Comparison of ENCODE assay signal across 16 cellular contexts in the genomic region with DNA sequence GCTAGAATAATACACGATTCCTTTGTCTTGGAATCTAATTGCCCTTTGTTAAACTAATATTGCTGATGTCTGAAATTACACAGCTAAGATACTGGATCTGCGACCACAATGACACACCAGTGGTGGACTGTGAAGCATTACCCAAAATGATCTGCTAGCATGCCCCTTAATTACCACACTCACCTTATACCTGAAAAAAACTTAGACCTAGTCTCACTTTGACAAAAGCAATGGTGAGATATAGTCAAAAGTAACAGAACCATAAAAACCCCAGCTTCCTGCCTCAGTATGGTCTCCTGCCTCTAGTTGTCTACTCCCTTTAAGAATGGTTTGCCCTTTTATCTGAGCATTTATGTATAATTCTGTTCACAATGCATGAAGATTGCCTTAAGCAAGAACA. TPM values are rescaled to one million over a fixed set of nuclear protein-coding genes. Genes with fewer than 3 reads are reported as not detected.
DNase-seq lines count a peak whose midpoint lies in the region; ATAC-seq and TF ChIP-seq lines count a peak whose summit lies in the region.
"Had no signal": no experiment of that assay in that cellular context is flagged by ENCODE, and none has a peak within 500 bp of the region (broad histone marks: within the 10 kb centered on the region; RNA-seq: fewer than 3 reads in every experiment).

No MANE protein-coding gene starts in this region.

- H3K4me1 ChIP-seq in foreskin keratinocyte: no peaks in the 10 kb centered on the region
- H3K4me1 ChIP-seq: BLaER1, Caco-2 had no signal

- no peaks in the 10 kb centered on the region for H3K9me3 Mint-ChIP-seq in activated CD8-positive, alpha-beta memory T cell treated with anti-CD3 and anti-CD28 coated beads, Interleukin-2, amount 10 ng/mL, durations not matched to agents 7 days and 5 days (ENCODE audit: low read depth)
- no peaks in the 10 kb centered on the region for H3K9me3 Mint-ChIP-seq in stimulated activated naive CD8-positive, alpha-beta T cell treated with anti-CD3 and anti-CD28 coated beads, Interleukin-15, Interleukin-2, amounts not matched to agents 100 ng/mL and 50 ng/mL, for 24 hours
- no peaks in the 10 kb centered on the region for H3K9me3 Mint-ChIP-seq in progenitor cell of endocrine pancreas (ENCODE audit: low read depth)
- H3K9me3 Mint-ChIP-seq: CD8-positive, alpha-beta memory T cell had no signal

- peak; percentile 81 for ATAC-seq in activated CD8-positive, alpha-beta memory T cell treated with anti-CD3 and anti-CD28 coated beads, Interleukin-2, amount 10 ng/mL, durations not matched to agents 7 days and 5 days
- ATAC-seq in stimulated activated naive CD8-positive, alpha-beta T cell treated with anti-CD3 and anti-CD28 coated beads, Interleukin-15, Interleukin-2, amounts not matched to agents 100 U/mL and 50 U/mL, for 24 hours: no peak
- no peak for ATAC-seq in foreskin keratinocyte
- ATAC-seq: HCT116 had no signal

- H3K36me3 Mint-ChIP-seq in activated CD8-positive, alpha-beta memory T cell treated with anti-CD3 and anti-CD28 coated beads, Interleukin-2, amount 10 ng/mL, durations not matched to agents 7 days and 5 days: peaks cover 25% of the 10 kb centered on the region
- H3K36me3 Mint-ChIP-seq in stimulated activated naive CD8-positive, alpha-beta T cell treated with anti-CD3 and anti-CD28 coated beads, Interleukin-15, Interleukin-2, amounts not matched to agents 100 ng/mL and 50 ng/mL, for 24 hours (ENCODE audit: low read depth): peaks cover 31% of the 10 kb centered on the region
- peaks cover 21% of the 10 kb centered on the region for H3K36me3 Mint-ChIP-seq in progenitor cell of endocrine pancreas (ENCODE audit: insufficient read depth)

- H3K27me3 Mint-ChIP-seq in activated CD8-positive, alpha-beta memory T cell treated with anti-CD3 and anti-CD28 coated beads, Interleukin-2, amount 10 ng/mL, durations not matched to agents 7 days and 5 days: no peaks in the 10 kb centered on the region
- H3K27me3 Mint-ChIP-seq in stimulated activated naive CD8-positive, alpha-beta T cell treated with anti-CD3 and anti-CD28 coated beads, Interleukin-15, Interleukin-2, amounts not matched to agents 100 ng/mL and 50 ng/mL, for 24 hours: no peaks in the 10 kb centered on the region
- H3K27me3 Mint-ChIP-seq in progenitor cell of endocrine pancreas: no peaks in the 10 kb centered on the region
- H3K27me3 Mint-ChIP-seq: CD8-positive, alpha-beta memory T cell had no signal

- H3K4me1 Mint-ChIP-seq in activated CD8-positive, alpha-beta memory T cell treated with anti-CD3 and anti-CD28 coated beads, Interleukin-2, amount 10 ng/mL, durations not matched to agents 7 days and 5 days: peaks cover 15% of the 10 kb centered on the region
- H3K4me1 Mint-ChIP-seq in stimulated activated naive CD8-positive, alpha-beta T cell treated with anti-CD3 and anti-CD28 coated beads, Interleukin-15, Interleukin-2, amounts not matched to agents 100 ng/mL and 50 ng/mL, for 24 hours (ENCODE audit: low read depth): no peaks in the 10 kb centered on the region
- H3K4me1 Mint-ChIP-seq in progenitor cell of endocrine pancreas (ENCODE audit: low read depth): no peaks in the 10 kb centered on the region
- H3K4me1 Mint-ChIP-seq: CD8-positive, alpha-beta memory T cell had no signal

- DNase-seq in activated CD8-positive, alpha-beta memory T cell treated with anti-CD3 and anti-CD28 coated beads, Interleukin-2, amount 10 ng/mL, durations not matched to agents 7 days and 5 days: peak; percentile 61
- no peak for DNase-seq in activated CD8-positive, alpha-beta memory T cell treated with anti-CD3 and anti-CD28 coated beads for 24 hours
- DNase-seq in stimulated activated naive CD8-positive, alpha-beta T cell treated with anti-CD3 and anti-CD28 coated beads, Interleukin-15, Interleukin-2, amounts not matched to agents 100 U/mL and 50 U/mL, for 24 hours: no peak
- DNase-seq in progenitor cell of endocrine pancreas (ENCODE audit: low spot score, unreplicated experiment) (no peak), foreskin keratinocyte (no peak), GM20000 (ENCODE audit: low spot score) (no peak)
- DNase-seq: 8988T; AML-193; Caco-2; CD8-positive, alpha-beta memory T cell; DND-41; GDM1 had no signal

- H3K27ac Mint-ChIP-seq in activated CD8-positive, alpha-beta memory T cell treated with anti-CD3 and anti-CD28 coated beads, Interleukin-2, amount 10 ng/mL, durations not matched to agents 7 days and 5 days: peak overlapping the region; percentile 10
- peak overlapping the region; percentile 29 for H3K27ac Mint-ChIP-seq in stimulated activated naive CD8-positive, alpha-beta T cell treated with anti-CD3 and anti-CD28 coated beads, Interleukin-15, Interleukin-2, amounts not matched to agents 100 ng/mL and 50 ng/mL, for 24 hours
- peak overlapping the region; percentile 23 for H3K27ac Mint-ChIP-seq in progenitor cell of endocrine pancreas
- H3K27ac Mint-ChIP-seq: CD8-positive, alpha-beta memory T cell had no signal

- no peak overlapping the region for H3K4me3 Mint-ChIP-seq in activated CD8-positive, alpha-beta memory T cell treated with anti-CD3 and anti-CD28 coated beads, Interleukin-2, amount 10 ng/mL, durations not matched to agents 7 days and 5 days
- H3K4me3 Mint-ChIP-seq in stimulated activated naive CD8-positive, alpha-beta T cell treated with anti-CD3 and anti-CD28 coated beads, Interleukin-15, Interleukin-2, amounts not matched to agents 100 ng/mL and 50 ng/mL, for 24 hours: no peak overlapping the region
- H3K4me3 Mint-ChIP-seq in progenitor cell of endocrine pancreas (ENCODE audit: low read depth): no peak overlapping the region
- H3K4me3 Mint-ChIP-seq: CD8-positive, alpha-beta memory T cell had no signal

- CTCF ChIA-PET in activated CD8-positive, alpha-beta memory T cell treated with anti-CD3 and anti-CD28 coated beads, Interleukin-2, amount 10 ng/mL, durations not matched to agents 7 days and 5 days (lab: Charles Lee): interaction anchor here (1.6 kb wide), 1 partner anchor 51 kb away, joined by 6 read pairs; a partner anchor contains a TSS

- TF ChIP-seq CTCF in progenitor cell of endocrine pancreas (IDR thresholded peaks at IDR 0.05; ENCODE audit: unreplicated experiment) (no peak), foreskin keratinocyte (conservative IDR thresholded peaks at IDR 0.05) (no peak), GM20000 (IDR thresholded peaks at IDR 0.05; ENCODE audit: extremely low read depth, missing control alignments) (no peak)

- H3K27me3 ChIP-seq in foreskin keratinocyte: no peaks in the 10 kb centered on the region
- H3K27me3 ChIP-seq: BLaER1 had no signal

- H3K27ac ChIP-seq in foreskin keratinocyte: no peak overlapping the region
- H3K27ac ChIP-seq: BLaER1 had no signal

RNA-seq across cellular contexts. Expression of a gene that starts 20.8 kb away (rescaled TPM):
- not detected for total RNA-seq in activated CD8-positive, alpha-beta memory T cell treated with anti-CD3 and anti-CD28 coated beads, Interleukin-2, amount 10 ng/mL, durations not matched to agents 7 days and 5 days
- not detected in 2 replicates for total RNA-seq in progenitor cell of endocrine pancreas
- total RNA-seq in foreskin keratinocyte: not detected in 2 replicates
- polyA plus RNA-seq in foreskin keratinocyte: not detected in 2 replicates
- total RNA-seq: Caco-2; CD8-positive, alpha-beta memory T cell; H4 had no signal
- polyA plus RNA-seq: CD8-positive, alpha-beta memory T cell had no signal

RNA-seq across cellular contexts. Expression of a gene that starts 29.8 kb away (rescaled TPM):
- total RNA-seq in activated CD8-positive, alpha-beta memory T cell treated with anti-CD3 and anti-CD28 coated beads, Interleukin-2, amount 10 ng/mL, durations not matched to agents 7 days and 5 days: 10 to 100 TPM; 16.8 to 18.4 TPM
- total RNA-seq in progenitor cell of endocrine pancreas (26.8 TPM in 2 replicates), foreskin keratinocyte (14.3 and 15.1 TPM in 2 replicates)
- polyA plus RNA-seq in foreskin keratinocyte: 4.7 and 7.0 TPM in 2 replicates

RNA-seq across cellular contexts. Expression of a gene that starts 30.0 kb away (rescaled TPM):
- 10 to 100 TPM; 18.5 to 19.0 TPM for total RNA-seq in activated CD8-positive, alpha-beta memory T cell treated with anti-CD3 and anti-CD28 coated beads, Interleukin-2, amount 10 ng/mL, durations not matched to agents 7 days and 5 days
- total RNA-seq in progenitor cell of endocrine pancreas (14.8 and 16.7 TPM in 2 replicates), foreskin keratinocyte (7.6 and 7.9 TPM in 2 replicates)
- polyA plus RNA-seq in foreskin keratinocyte: 4.3 and 5.1 TPM in 2 replicates

RNA-seq across cellular contexts. Expression of a gene that starts 51.3 kb away (rescaled TPM):
- total RNA-seq in activated CD8-positive, alpha-beta memory T cell treated with anti-CD3 and anti-CD28 coated beads, Interleukin-2, amount 10 ng/mL, durations not matched to agents 7 days and 5 days: 10 to 100 TPM; 18.3 to 21.0 TPM
- total RNA-seq in progenitor cell of endocrine pancreas: 51.0 and 55.0 TPM in 2 replicates
- total RNA-seq in foreskin keratinocyte: 11.7 and 13.6 TPM in 2 replicates
- 5.1 and 7.2 TPM in 2 replicates for polyA plus RNA-seq in foreskin keratinocyte
